Comparison of ENCODE assay signal across 1 cellular context in genomic region chr19:41264581-41265375, GRCh38.
TF ChIP-seq lines count a peak whose summit lies in the region.

No MANE protein-coding gene starts in this region.

TF ChIP-seq in HEK293, 187 proteins besides CTCF, POLR2A, EP300 and RAD21 (continued from another document and continues in another):
- TF ChIP-seq ZBTB11 (tag by site-specific recombination; conservative IDR thresholded peaks at IDR 0.05; ENCODE audit: low read depth), result peak; percentile 70
- TF ChIP-seq ZNF133 (tag by site-specific recombination; IDR thresholded peaks at IDR 0.05), result 0 out of 2 replicates have a peak, but pooled peaks have one; percentile 40
- TF ChIP-seq REST (tag by site-specific recombination; IDR thresholded peaks at IDR 0.05), result no peak; the same call in 1 of the 2 replicates
- TF ChIP-seq ZNF239 (tag by site-specific recombination; IDR thresholded peaks at IDR 0.05), result no peak
- peak; percentile 63; the same call in 1 of the 2 replicates for TF ChIP-seq ZNF398 (tag by site-specific recombination; IDR thresholded peaks at IDR 0.05)
- TF ChIP-seq ZNF580 (tag by site-specific recombination; IDR thresholded peaks at IDR 0.05), result no peak
- no peak for TF ChIP-seq SCRT1 (tag by site-specific recombination; IDR thresholded peaks at IDR 0.05; ENCODE audit: borderline replicate concordance)
- no peak; the same call in 1 of the 2 replicates for TF ChIP-seq ZNF777 (tag by site-specific recombination; IDR thresholded peaks at IDR 0.05; ENCODE audit: borderline replicate concordance)
- TF ChIP-seq ZNF621 (tag by site-specific recombination; IDR thresholded peaks at IDR 0.05), result no peak
- TF ChIP-seq ZBTB26 (tag by site-specific recombination; optimal IDR thresholded peaks at IDR 0.05), result peak; percentile 27
- no peak for TF ChIP-seq ZNF768 (tag by site-specific recombination; IDR thresholded peaks at IDR 0.05)
- peak; percentile 22; the same call in 1 of the 2 replicates for TF ChIP-seq ZNF341 (tag by site-specific recombination; IDR thresholded peaks at IDR 0.05; ENCODE audit: low read depth)
- TF ChIP-seq ZNF645 (tag by site-specific recombination; IDR thresholded peaks at IDR 0.05), result no peak
- TF ChIP-seq KLF16 (tag by site-specific recombination; IDR thresholded peaks at IDR 0.05), result peak; percentile 25; the same call in 1 of the 2 replicates
- peak; percentile 16 for TF ChIP-seq PATZ1 (tag by site-specific recombination; IDR thresholded peaks at IDR 0.05)
- no peak for TF ChIP-seq ZNF146 (tag by site-specific recombination; IDR thresholded peaks at IDR 0.05)
- TF ChIP-seq GLIS2 (tag by site-specific recombination; IDR thresholded peaks at IDR 0.05), result peak; percentile 79
- 0 out of 2 replicates have a peak, but pooled peaks have one; percentile 53 for TF ChIP-seq ZNF121 (tag by site-specific recombination; IDR thresholded peaks at IDR 0.05)
- TF ChIP-seq GLI4 (tag by site-specific recombination; IDR thresholded peaks at IDR 0.05), result 0 out of 2 replicates have a peak, but pooled peaks have one; percentile 30
- no peak for TF ChIP-seq HIC1 (tag by site-specific recombination; IDR thresholded peaks at IDR 0.05)
- TF ChIP-seq ZNF610 (tag by site-specific recombination; IDR thresholded peaks at IDR 0.05; ENCODE audit: borderline replicate concordance), result 0 out of 2 replicates have a peak, but pooled peaks have one; percentile 8
- TF ChIP-seq SALL2 (tag by site-specific recombination; IDR thresholded peaks at IDR 0.05; ENCODE audit: borderline replicate concordance), result 0 out of 2 replicates have a peak, but pooled peaks have one; percentile 3
- TF ChIP-seq ZNF292 (tag by site-specific recombination; IDR thresholded peaks at IDR 0.05; ENCODE audit: borderline replicate concordance, low read depth), result no peak
- TF ChIP-seq ZNF140 (tag by site-specific recombination; IDR thresholded peaks at IDR 0.05), result no peak
- TF ChIP-seq GLI2 (tag by site-specific recombination; IDR thresholded peaks at IDR 0.05; ENCODE audit: borderline replicate concordance, low read depth), result no peak
- TF ChIP-seq YY1 (tag by site-specific recombination; IDR thresholded peaks at IDR 0.05), result no peak
- no peak for TF ChIP-seq ZNF274 (IDR thresholded peaks at IDR 0.05; ENCODE audit: low read length)
- no peak for TF ChIP-seq ZNF274 (tag by site-specific recombination; IDR thresholded peaks at IDR 0.05; ENCODE audit: borderline replicate concordance)
- peak; percentile 42 for TF ChIP-seq SP3 (tag by site-specific recombination; IDR thresholded peaks at IDR 0.05)
- 0 out of 2 replicates have a peak, but pooled peaks have one; percentile 57 for TF ChIP-seq ZBTB10 (tag by site-specific recombination; IDR thresholded peaks at IDR 0.05)
- no peak for TF ChIP-seq FEZF1 (tag by site-specific recombination; IDR thresholded peaks at IDR 0.05)
- no peak for TF ChIP-seq ZBTB21 (tag by site-specific recombination; IDR thresholded peaks at IDR 0.05)
- peak; percentile 77 for TF ChIP-seq ZNF692 (tag by site-specific recombination; IDR thresholded peaks at IDR 0.05)
- TF ChIP-seq ZBTB20 (tag by site-specific recombination; IDR thresholded peaks at IDR 0.05), result peak; percentile 54
- peak; percentile 26; the same call in 1 of the 2 replicates for TF ChIP-seq KLF8 (tag by site-specific recombination; IDR thresholded peaks at IDR 0.05)
